Comparison of ENCODE assay signal across 16 cellular contexts in the genomic region with DNA sequence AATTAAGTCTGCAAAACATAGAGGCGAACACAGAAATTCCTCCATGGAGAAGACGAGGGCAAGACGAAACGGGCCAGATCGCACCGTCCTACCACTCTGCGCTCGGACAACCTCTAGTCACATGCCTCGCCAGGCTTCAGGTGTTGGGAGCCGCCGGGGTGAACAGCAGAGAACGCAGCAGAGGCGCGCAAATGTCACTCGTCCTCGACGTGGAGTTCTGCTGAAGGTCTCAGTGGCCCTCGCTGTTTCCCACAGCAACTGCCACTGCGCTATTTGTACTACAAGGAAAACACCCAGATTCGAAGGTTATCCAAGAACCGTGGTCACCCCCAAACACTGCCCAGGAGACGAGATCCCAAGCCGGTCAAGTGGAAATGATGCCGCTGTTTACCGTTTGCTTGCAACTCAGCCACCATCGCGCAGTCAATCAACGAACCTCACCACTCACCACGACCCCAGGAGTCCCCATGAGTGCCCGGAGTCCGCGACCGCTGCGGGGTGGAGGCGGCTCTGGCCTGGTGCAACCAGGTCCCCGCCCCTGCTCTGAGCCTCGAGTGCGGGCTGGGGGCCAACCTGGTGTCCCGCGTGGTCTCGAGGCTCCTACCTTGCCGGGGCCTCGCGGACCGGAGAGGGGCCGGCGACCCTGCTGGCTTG. TPM values are rescaled to one million over a fixed set of nuclear protein-coding genes. Genes with fewer than 3 reads are reported as not detected.
DNase-seq lines count a peak whose midpoint lies in the region; FAIRE-seq and TF ChIP-seq lines count a peak whose summit lies in the region.
"Had no signal": no experiment of that assay in that cellular context is flagged by ENCODE, and none has a peak within 500 bp of the region (broad histone marks: within the 10 kb centered on the region; RNA-seq: fewer than 3 reads in every experiment).

No MANE protein-coding gene starts in this region.

- peak overlapping the region; percentile 49; the same call in 1 of the 2 replicates for H3K4me3 ChIP-seq in HUES48 (ENCODE audit: low read depth, low read length)
- H3K4me3 ChIP-seq in H1 (ENCODE audit: extremely low read depth in 1 of 4, insufficient read depth in 2 of 4, low read depth in 3 of 4, low read length in 4 of 4): peak overlapping the region; percentile 5 to 87 (median 28); a peak in 7 of 8 replicates
- no peak overlapping the region for H3K4me3 ChIP-seq in muscle layer of colon (ENCODE audit: low read depth in 1 of 2, low read length in 2 of 2)
- H3K4me3 ChIP-seq in stomach: peak overlapping the region; percentile 37 to 40 (median 38)

- no peak for DNase-seq in H1 (ENCODE audit: low read depth in 1 of 2, low spot score in 2 of 2)
- DNase-seq in stomach: no peak
- no peak for DNase-seq in chondrocyte (ENCODE audit: low spot score)
- no peak for DNase-seq in activated CD4-positive, alpha-beta memory T cell treated with anti-CD3 and anti-CD28 coated beads for 36 hours
- no peak for DNase-seq in cardiac septum (ENCODE audit: low spot score)
- no peak for DNase-seq in NCI-H1105 (lab: John Stamatoyannopoulos, UW)
- DNase-seq: activated CD8-positive, alpha-beta T cell treated with anti-CD3 and anti-CD28 coated beads for 36 hours; activated naive CD8-positive, alpha-beta T cell treated with anti-CD3 and anti-CD28 coated beads, Interleukin-2, amount 10 ng/mL, durations not matched to agents 7 days and 5 days; CD4-positive, alpha-beta T cell; MM.1S; NCI-H446; T-helper 9 cell had no signal

- H3K14ac ChIP-seq in H1 (ENCODE audit: insufficient read length): no peak overlapping the region

- H3K27me3 Mint-ChIP-seq in chondrocyte (ENCODE audit: low read depth): no peaks in the 10 kb centered on the region
- H3K27me3 Mint-ChIP-seq in activated CD4-positive, alpha-beta memory T cell treated with anti-CD3 and anti-CD28 coated beads for 36 hours: peaks cover 67% of the 10 kb centered on the region

- H4K20me1 ChIP-seq in H1 (replicated peaks in 1 of 2; ENCODE audit: control insufficient read depth in 1 of 2, insufficient read depth in 2 of 2, low read length in 2 of 2): peaks cover 36 to 40% of the 10 kb centered on the region in 2 experiments

- no peak for TF ChIP-seq RAD21 in H1 (IDR thresholded peaks at IDR 0.05 in 1 of 2, conservative IDR thresholded peaks at IDR 0.05 in 1 of 2; ENCODE audit: low read depth in 2 of 2, low read length in 2 of 2)

- FAIRE-seq in H1 (lab: Jason Lieb, UNC): no peak
- FAIRE-seq: RCC 7860 had no signal

- peaks cover 72 to 97% of the 10 kb centered on the region in 2 experiments for H3K79me2 ChIP-seq in H1 (ENCODE audit: control insufficient read depth in 1 of 2, insufficient read depth in 2 of 2, low read length in 2 of 2)

- peak overlapping the region; percentile 97 for H4K91ac ChIP-seq in H1 (replicated peaks; ENCODE audit: insufficient read length, low read length)

- H2BK15ac ChIP-seq in H1 (ENCODE audit: low read length): no peak overlapping the region

- H3K9me3 ChIP-seq in HUES48 (ENCODE audit: control insufficient read depth, insufficient read depth, low read length) (no peaks in the 10 kb centered on the region), H1 (ENCODE audit: insufficient read depth in 2 of 2, low read depth in 1 of 2, low read length in 1 of 2) (no peaks in the 10 kb centered on the region), muscle layer of colon (ENCODE audit: low read length) (no peaks in the 10 kb centered on the region), stomach (no peaks in the 10 kb centered on the region)
- H3K9me3 ChIP-seq: spleen had no signal

- H3K36me3 ChIP-seq in HUES48 (ENCODE audit: control insufficient read depth, insufficient read depth, low read length): peaks cover 44% of the 10 kb centered on the region
- H3K36me3 ChIP-seq in H1 (ENCODE audit: control insufficient read depth in 2 of 4, insufficient read depth in 4 of 4, low read length in 3 of 4): peaks cover 0 to 43% (median 4%) of the 10 kb centered on the region in 4 experiments; a peak in 6 of 8 replicates
- no peaks in the 10 kb centered on the region for H3K36me3 ChIP-seq in muscle layer of colon (ENCODE audit: insufficient read depth, low read length)
- peaks cover 0 to 4% (median 0%) of the 10 kb centered on the region in 4 donors for H3K36me3 ChIP-seq in stomach

- intact Hi-C loops in stomach (cut with DNase I; ENCODE audit: low total_unique reads) (no loop called here), cardiac septum (cut with DNase I) (no loop called here)
- intact Hi-C loops in activated CD4-positive, alpha-beta memory T cell treated with anti-CD3 and anti-CD28 coated beads for 36 hours (cut with micrococcal nuclease): no loop called here

- peak overlapping the region; percentile 49; the same call in 1 of the 2 replicates for H2BK20ac ChIP-seq in H1 (ENCODE audit: low read length)

- peak overlapping the region; percentile 80 for H2BK120ac ChIP-seq in H1 (replicated peaks; ENCODE audit: low read depth, low read length)

- no peak overlapping the region for H2AFZ ChIP-seq in H1 (ENCODE audit: low read length)

- no peaks in the 10 kb centered on the region for H3K9me3 Mint-ChIP-seq in chondrocyte (ENCODE audit: low read depth)
- H3K9me3 Mint-ChIP-seq in activated CD4-positive, alpha-beta memory T cell treated with anti-CD3 and anti-CD28 coated beads for 36 hours: no peaks in the 10 kb centered on the region
- H3K9me3 Mint-ChIP-seq: activated CD8-positive, alpha-beta T cell treated with anti-CD3 and anti-CD28 coated beads for 36 hours; activated naive CD8-positive, alpha-beta T cell treated with anti-CD3 and anti-CD28 coated beads, Interleukin-2, amount 10 ng/mL, durations not matched to agents 7 days and 5 days; CD4-positive, alpha-beta T cell had no signal

- H4K5ac ChIP-seq in H1 (ENCODE audit: insufficient read length, low read depth, low read length): peak overlapping the region; percentile 37

- H3K27me3 ChIP-seq in HUES48 (ENCODE audit: control insufficient read depth, insufficient read depth, low read length) (no peaks in the 10 kb centered on the region), H1 (replicated peaks in 1 of 4; ENCODE audit: control insufficient read depth in 3 of 4, extremely low read depth in 1 of 4, insufficient read depth in 3 of 4, low read length in 3 of 4) (no peaks in the 10 kb centered on the region), muscle layer of colon (ENCODE audit: control insufficient read depth in 1 of 2, insufficient read depth in 2 of 2, low read length in 2 of 2) (no peaks in the 10 kb centered on the region), stomach (no peaks in the 10 kb centered on the region)

- POLR2A ChIA-PET in H1 (lab: Charles Lee; ENCODE audit: partially characterized antibody): interaction anchor here (1.0 to 3.9 kb wide), 5 partner anchors 8 to 19 kb away, joined by 3 to 22 read pairs (median 14); partner anchors contain the start of gene CTBP2
- POLR2A ChIA-PET in activated CD4-positive, alpha-beta memory T cell treated with anti-CD3 and anti-CD28 coated beads for 36 hours (lab: Charles Lee): no interaction called here

- H3K27ac Mint-ChIP-seq in chondrocyte (ENCODE audit: unreplicated experiment): no peak overlapping the region
- H3K27ac Mint-ChIP-seq in activated CD4-positive, alpha-beta memory T cell treated with anti-CD3 and anti-CD28 coated beads for 36 hours: no peak overlapping the region
- H3K27ac Mint-ChIP-seq: activated CD8-positive, alpha-beta T cell treated with anti-CD3 and anti-CD28 coated beads for 36 hours; activated naive CD8-positive, alpha-beta T cell treated with anti-CD3 and anti-CD28 coated beads, Interleukin-2, amount 10 ng/mL, durations not matched to agents 7 days and 5 days; CD4-positive, alpha-beta T cell had no signal

- H3K23me2 ChIP-seq in H1 (ENCODE audit: low read depth, low read length): peaks cover 3% of the 10 kb centered on the region

- peak overlapping the region; percentile 98 for H2BK5ac ChIP-seq in H1 (ENCODE audit: low read depth, low read length)

- CTCF ChIA-PET in H1 (lab: Charles Lee; ENCODE audit: partially characterized antibody): interaction anchor here (1.0 kb wide), 1 partner anchor 16 kb away, joined by 3 read pairs; no protein-coding TSS in a partner anchor
- CTCF ChIA-PET in activated CD4-positive, alpha-beta memory T cell treated with anti-CD3 and anti-CD28 coated beads for 36 hours (lab: Charles Lee): no interaction called here

- H3K4me3 Mint-ChIP-seq in chondrocyte (ENCODE audit: unreplicated experiment): no peak overlapping the region
- H3K4me3 Mint-ChIP-seq in activated CD4-positive, alpha-beta memory T cell treated with anti-CD3 and anti-CD28 coated beads for 36 hours: no peak overlapping the region
- H3K4me3 Mint-ChIP-seq: activated CD8-positive, alpha-beta T cell treated with anti-CD3 and anti-CD28 coated beads for 36 hours; activated naive CD8-positive, alpha-beta T cell treated with anti-CD3 and anti-CD28 coated beads, Interleukin-2, amount 10 ng/mL, durations not matched to agents 7 days and 5 days; CD4-positive, alpha-beta T cell had no signal

- peak overlapping the region; percentile 92 for H3K4ac ChIP-seq in H1 (replicated peaks; ENCODE audit: insufficient read length, low read depth, low read length)

- H3K27ac ChIP-seq in HUES48 (ENCODE audit: low read depth, low read length) (peak overlapping the region; percentile 68), H1 (ENCODE audit: low read depth, low read length) (peak overlapping the region; percentile 81), muscle layer of colon (ENCODE audit: low read depth, low read length) (peak overlapping the region; percentile 31), stomach (peak overlapping the region; percentile 87 to 100 (median 98))

- peak overlapping the region; percentile 48 for H3K56ac ChIP-seq in H1 (replicated peaks; ENCODE audit: insufficient read length, low read depth, low read length)

- H3K4me1 ChIP-seq in HUES48 (ENCODE audit: control insufficient read depth, insufficient read depth, low read length) (peaks cover 83% of the 10 kb centered on the region), H1 (replicated peaks in 1 of 4; ENCODE audit: control insufficient read depth in 3 of 4, insufficient read depth in 4 of 4, low read length in 3 of 4) (peaks cover 40 to 60% (median 48%) of the 10 kb centered on the region in 4 experiments), muscle layer of colon (ENCODE audit: insufficient read depth, low read length) (peaks cover 84% of the 10 kb centered on the region), stomach (peaks cover 92 to 100% (median 97%) of the 10 kb centered on the region in 4 donors)

- TF ChIP-seq EP300 in H1 (IDR thresholded peaks at IDR 0.05; ENCODE audit: borderline replicate concordance in 1 of 2, low read depth in 2 of 2, low read length in 2 of 2) (no peak), stomach (IDR thresholded peaks at IDR 0.05) (no peak)

- TF ChIP-seq POLR2A in H1 (IDR thresholded peaks at IDR 0.05; ENCODE audit: control extremely low read depth in 1 of 2, low read depth in 2 of 2, low read length in 2 of 2): no peak
- TF ChIP-seq POLR2A in stomach (IDR thresholded peaks at IDR 0.05): no peak

- peak overlapping the region; percentile 80 for H3K18ac ChIP-seq in H1 (ENCODE audit: extremely low read depth, low read length)

- peak overlapping the region; percentile 98 for H2BK12ac ChIP-seq in H1 (ENCODE audit: low read depth, low read length)

- peak overlapping the region; percentile 99 for H2AK5ac ChIP-seq in H1 (ENCODE audit: low read depth, low read length)

- H3K4me2 ChIP-seq in H1 (ENCODE audit: insufficient read depth in 1 of 2, low read depth in 2 of 2, low read length in 2 of 2): peak overlapping the region; percentile 79 to 84

- H3K23ac ChIP-seq in H1 (ENCODE audit: insufficient read length): no peak overlapping the region

- H3K36me3 Mint-ChIP-seq in chondrocyte (ENCODE audit: low read depth): peaks cover 2% of the 10 kb centered on the region
- H3K36me3 Mint-ChIP-seq in activated CD4-positive, alpha-beta memory T cell treated with anti-CD3 and anti-CD28 coated beads for 36 hours: no peaks in the 10 kb centered on the region
- H3K36me3 Mint-ChIP-seq: activated naive CD8-positive, alpha-beta T cell treated with anti-CD3 and anti-CD28 coated beads, Interleukin-2, amount 10 ng/mL, durations not matched to agents 7 days and 5 days had no signal

- peaks cover 12% of the 10 kb centered on the region for H3K79me1 ChIP-seq in H1 (ENCODE audit: low read depth, low read length)

- WGBS in H1 (ENCODE audit: extremely low coverage in 1 of 2, insufficient coverage in 1 of 2, insufficient read length in 1 of 2, insufficient replicate concordance in 2 of 2, low coverage in 1 of 2, low lambda C conversion rate in 2 of 2, missing lambda C conversion rate in 1 of 2), 2 experiments: 46% methylated on average over 42 of the region's 47 CpGs; no CpG with 5 or more reads in 1 of the 2 experiments
- 62 to 84% (median 71%) methylated on average over 35 to 47 of the region's 47 CpGs for WGBS in stomach, 5 donors

- peak overlapping the region; percentile 91 for H4K8ac ChIP-seq in H1 (ENCODE audit: extremely low read depth, insufficient read depth, low read length)

- TF ChIP-seq CTCF in H1 (IDR thresholded peaks at IDR 0.05; ENCODE audit: control extremely low read depth in 1 of 3, insufficient read depth in 1 of 3, low read depth in 1 of 3, low read length in 3 of 3) (no peak), stomach (IDR thresholded peaks at IDR 0.05) (no peak), chondrocyte (IDR thresholded peaks at IDR 0.05) (no peak)

- H3K4me1 Mint-ChIP-seq in chondrocyte (ENCODE audit: low read depth): peaks cover 88% of the 10 kb centered on the region
- H3K4me1 Mint-ChIP-seq in activated CD4-positive, alpha-beta memory T cell treated with anti-CD3 and anti-CD28 coated beads for 36 hours (ENCODE audit: low read depth): no peaks in the 10 kb centered on the region
- H3K4me1 Mint-ChIP-seq: activated naive CD8-positive, alpha-beta T cell treated with anti-CD3 and anti-CD28 coated beads, Interleukin-2, amount 10 ng/mL, durations not matched to agents 7 days and 5 days had no signal

- H3K9ac ChIP-seq in HUES48 (ENCODE audit: low read depth, low read length): peak overlapping the region; percentile 46
- H3K9ac ChIP-seq in H1 (replicated peaks in 1 of 4; ENCODE audit: extremely low read depth in 1 of 4, low read depth in 3 of 4, low read length in 3 of 4): peak overlapping the region in 3 of 4 experiments; percentile 39 to 47 (median 39); a peak in 5 of 7 replicates
- H3K9ac ChIP-seq in muscle layer of colon (ENCODE audit: low read length): no peak overlapping the region

RNA-seq across cellular contexts. Expression of gene CTBP2, which starts 9.1 kb away (rescaled TPM):
- 218 and 221 TPM in 2 replicates for total RNA-seq in H1 (2021; fragmentation: NEBNext Ultra II Directional; extraction: Animal tissue kit (Norgen Biotek cat#: 25700))
- 208 and 274 TPM in 2 replicates for polyA plus RNA-seq in H1 (2011; rRNA removed)
- 254 TPM for polyA plus RNA-seq in H1 (2011; cell fraction: cytosol; rRNA removed)
- 524 TPM for polyA plus RNA-seq in H1 (2011; cell fraction: nucleus; rRNA removed)
- 156 to 222 TPM (median 206 TPM) in 4 replicates for polyA plus RNA-seq in H1 (2012, experiment 1 of 2)
- 48.0 TPM for polyA plus RNA-seq in H1 (2012, experiment 2 of 2)
- polyA plus RNA-seq in H1 (2013, experiment 1 of 2): 109 TPM
- 108 TPM for polyA plus RNA-seq in H1 (2013, experiment 2 of 2)
- 244 and 299 TPM in 2 replicates for polyA minus RNA-seq in H1 (2011; rRNA and poly(A)+ RNA removed)
- polyA minus RNA-seq in H1 (2011; cell fraction: cytosol; rRNA and poly(A)+ RNA removed): 209 TPM
- polyA minus RNA-seq in H1 (2011; cell fraction: nucleus; rRNA and poly(A)+ RNA removed): 223 TPM
- total RNA-seq in stomach: 100 to 1,000 TPM in 2 of 5 donors, 10 to 100 TPM in 3; 58.6 to 169 (median 80.5) TPM
- 10 to 100 TPM; 21.3 to 41.2 (median 34.6) TPM for polyA plus RNA-seq in stomach
- 62.6 to 90.6 TPM (median 86.4 TPM) in 3 replicates for total RNA-seq in chondrocyte
- under 1 TPM; 0.27 to 0.29 TPM for total RNA-seq in activated CD4-positive, alpha-beta memory T cell treated with anti-CD3 and anti-CD28 coated beads for 36 hours
- total RNA-seq in cardiac septum: 35.9 TPM

Comparison
In these comparisons a context has a peak if more than half of its experiments do, and no peak if none do; other contexts are left out.
1. H3K27ac ChIP-seq: peak in every context shown above with its lines; median percentile 98 in stomach; 81 in H1; 68 in HUES48; 31 in muscle layer of colon.
2. H3K4me3 ChIP-seq: peak in HUES48 (single experiment), H1 (4 of 4) and stomach (4 of 4); none in muscle layer of colon (0 of 2).
3. RNA of gene CTBP2, which starts 9.1 kb away (total RNA-seq): 218 to 221 TPM in H1, 62.6 to 90.6 TPM in chondrocyte, 58.6 to 169 TPM in stomach and 35.9 TPM in cardiac septum (single experiment); 0.27 to 0.29 TPM in activated CD4-positive, alpha-beta memory T cell treated with anti-CD3 and anti-CD28 coated beads for 36 hours; every median in the first group is over 10 times any median in the second.